24 cellular contexts compared by ENCODE assay signal in genomic region chr12:104990950-104991349, GRCh38.
"Had no signal": no experiment of that assay in that cellular context is flagged by ENCODE, and none has a peak within 500 bp of the region (broad histone marks: within the 10 kb centered on the region; RNA-seq: fewer than 3 reads in every experiment).

No MANE protein-coding gene starts in this region.

- H3K9me3 ChIP-seq: breast epithelium, colonic mucosa, mucosa of descending colon, right lobe of liver, stomach, suprapubic skin, tibial nerve had no signal

- H3K4me3 Mint-ChIP-seq: activated CD4-positive, alpha-beta memory T cell treated with anti-CD3 and anti-CD28 coated beads for 36 hours; effector memory CD8-positive, alpha-beta T cell; memory B cell; stimulated activated effector memory CD8-positive, alpha-beta T cell treated with anti-CD3 and anti-CD28 coated beads, Interleukin-12 subunit alpha, Interleukin-12 subunit beta, amount 100 ng/mL, for 72 hours; T-helper 17 cell had no signal

- H3K4me1 ChIP-seq: breast epithelium had no signal

- ATAC-seq: effector memory CD8-positive, alpha-beta T cell; esophagus mucosa; mucosa of descending colon; right lobe of liver; T-helper 17 cell had no signal

- H3K27ac ChIP-seq: breast epithelium, colonic mucosa, dorsolateral prefrontal cortex, right lobe of liver, skin epidermis, suprapubic skin, tibial nerve had no signal

- H3K27me3 Mint-ChIP-seq: activated CD4-positive, alpha-beta memory T cell treated with anti-CD3 and anti-CD28 coated beads for 36 hours; effector memory CD8-positive, alpha-beta T cell; memory B cell; T-helper 17 cell had no signal

- H3K9me3 Mint-ChIP-seq: activated CD4-positive, alpha-beta memory T cell treated with anti-CD3 and anti-CD28 coated beads for 36 hours; activated naive CD4-positive, alpha-beta T cell treated with anti-CD3 and anti-CD28 coated beads, Interleukin-2, amount 50 U/mL, for 72 hours; effector memory CD8-positive, alpha-beta T cell; memory B cell; stimulated activated effector memory CD8-positive, alpha-beta T cell treated with anti-CD3 and anti-CD28 coated beads, Interleukin-12 subunit alpha, Interleukin-12 subunit beta, amount 100 ng/mL, for 72 hours had no signal

- H3K27ac Mint-ChIP-seq: activated CD4-positive, alpha-beta memory T cell treated with anti-CD3 and anti-CD28 coated beads for 36 hours; effector memory CD8-positive, alpha-beta T cell; memory B cell; stimulated activated effector memory CD8-positive, alpha-beta T cell treated with anti-CD3 and anti-CD28 coated beads, Interleukin-12 subunit alpha, Interleukin-12 subunit beta, amount 100 ng/mL, for 72 hours; T-helper 17 cell had no signal

- H3K27me3 ChIP-seq: breast epithelium, colonic mucosa, dorsolateral prefrontal cortex, right lobe of liver, stomach, suprapubic skin, tibial nerve had no signal

- DNase-seq: activated CD4-positive, alpha-beta memory T cell treated with anti-CD3 and anti-CD28 coated beads for 36 hours; activated CD4-positive, alpha-beta T cell treated with anti-CD3 and anti-CD28 coated beads for 48 hours; activated CD4-positive, CD25-positive, alpha-beta regulatory T cell; activated gamma-delta T cell; colonic mucosa; dorsolateral prefrontal cortex; effector memory CD8-positive, alpha-beta T cell; glutamatergic neuron; hippocampal formation; kidney glomerular epithelial cell; mucosa of descending colon; nucleus accumbens; right lobe of liver; stimulated activated CD4-positive, alpha-beta T cell treated with anti-CD3 and anti-CD28 coated beads, Interleukin-2, amount 100 ng/mL, for 24 hours; stomach; T-helper 17 cell had no signal
